In the genomic region with DNA sequence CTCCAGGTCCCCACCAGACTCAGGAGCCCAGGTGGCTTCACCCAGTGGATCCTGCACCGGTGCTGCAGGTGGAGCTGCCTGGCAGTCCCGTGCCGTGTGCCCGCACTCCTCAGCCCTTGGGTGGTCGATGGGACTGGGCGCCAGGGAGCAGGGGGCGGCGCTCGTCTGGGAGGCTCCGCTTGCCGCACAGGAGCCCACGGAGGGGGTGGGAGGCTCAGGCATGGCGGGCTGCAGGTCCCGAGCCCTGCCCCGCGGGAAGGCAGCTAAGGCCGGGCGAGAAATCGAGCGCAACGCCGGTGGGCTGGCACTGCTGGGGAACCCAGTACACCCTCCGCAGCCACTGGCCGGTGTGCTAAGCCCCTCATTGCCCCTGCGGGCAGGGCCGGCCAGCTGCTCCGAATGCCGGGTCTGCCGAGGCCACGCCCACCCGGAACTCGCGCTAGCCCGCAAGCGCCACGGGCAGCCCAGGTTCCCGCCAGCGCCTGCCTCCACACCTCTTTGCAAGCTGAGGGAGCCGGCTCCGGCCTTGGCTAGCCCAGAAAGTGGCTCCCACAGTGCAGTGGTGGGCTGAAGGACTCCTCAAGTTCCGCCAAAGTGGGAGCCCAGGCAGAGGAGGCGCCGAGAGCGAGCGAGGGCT, we compare ENCODE assay signal across 1 cellular context.
TF ChIP-seq lines count a peak whose summit lies in the region.
"Not testable (repeated sequence)": the region's sequence is repeated elsewhere in the genome, so short reads cannot be mapped to it uniquely, and the experiment has no call there.

No MANE protein-coding gene starts in this region.

TF ChIP-seq in K562, 482 proteins besides CTCF, POLR2A, EP300 and RAD21 (continued from another document and continues in another):
- TF ChIP-seq, protein P1, sequence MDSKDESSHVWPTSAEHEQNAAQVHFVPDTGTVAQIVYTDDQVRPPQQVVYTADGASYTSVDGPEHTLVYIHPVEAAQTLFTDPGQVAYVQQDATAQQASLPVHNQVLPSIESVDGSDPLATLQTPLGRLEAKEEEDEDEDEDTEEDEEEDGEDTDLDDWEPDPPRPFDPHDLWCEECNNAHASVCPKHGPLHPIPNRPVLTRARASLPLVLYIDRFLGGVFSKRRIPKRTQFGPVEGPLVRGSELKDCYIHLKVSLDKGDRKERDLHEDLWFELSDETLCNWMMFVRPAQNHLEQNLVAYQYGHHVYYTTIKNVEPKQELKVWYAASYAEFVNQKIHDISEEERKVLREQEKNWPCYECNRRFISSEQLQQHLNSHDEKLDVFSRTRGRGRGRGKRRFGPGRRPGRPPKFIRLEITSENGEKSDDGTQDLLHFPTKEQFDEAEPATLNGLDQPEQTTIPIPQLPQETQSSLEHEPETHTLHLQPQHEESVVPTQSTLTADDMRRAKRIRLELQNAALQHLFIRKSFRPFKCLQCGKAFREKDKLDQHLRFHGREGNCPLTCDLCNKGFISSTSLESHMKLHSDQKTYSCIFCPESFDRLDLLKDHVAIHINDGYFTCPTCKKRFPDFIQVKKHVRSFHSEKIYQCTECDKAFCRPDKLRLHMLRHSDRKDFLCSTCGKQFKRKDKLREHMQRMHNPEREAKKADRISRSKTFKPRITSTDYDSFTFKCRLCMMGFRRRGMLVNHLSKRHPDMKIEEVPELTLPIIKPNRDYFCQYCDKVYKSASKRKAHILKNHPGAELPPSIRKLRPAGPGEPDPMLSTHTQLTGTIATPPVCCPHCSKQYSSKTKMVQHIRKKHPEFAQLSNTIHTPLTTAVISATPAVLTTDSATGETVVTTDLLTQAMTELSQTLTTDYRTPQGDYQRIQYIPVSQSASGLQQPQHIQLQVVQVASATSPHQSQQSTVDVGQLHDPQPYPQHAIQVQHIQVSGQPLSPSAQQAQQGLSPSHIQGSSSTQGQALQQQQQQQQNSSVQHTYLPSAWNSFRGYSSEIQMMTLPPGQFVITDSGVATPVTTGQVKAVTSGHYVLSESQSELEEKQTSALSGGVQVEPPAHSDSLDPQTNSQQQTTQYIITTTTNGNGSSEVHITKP (IDR thresholded peaks at IDR 0.05; ENCODE audit: partially characterized antibody) = peak; percentile 89
- TF ChIP-seq POLR2AphosphoS5 (IDR thresholded peaks at IDR 0.05; ENCODE audit: control insufficient read depth, insufficient read depth, low read depth, low read length) (peak; percentile 17; the same call in 1 of the 2 replicates), GATAD2A (IDR thresholded peaks at IDR 0.05) (0 out of 2 replicates have a peak, but pooled peaks have one; percentile 58), YY1 (IDR thresholded peaks at IDR 0.05; ENCODE audit: borderline replicate concordance in 1 of 3, control insufficient read depth in 1 of 3, extremely low read depth in 1 of 3, insufficient read depth in 3 of 3, insufficient read length in 1 of 3, insufficient replicate concordance in 2 of 3, low read depth in 1 of 3, low read length in 2 of 3) (peak in 1 of 3 experiments; percentile 70), FOXM1 (CRISPR knock-in tag; IDR thresholded peaks at IDR 0.05; ENCODE audit: low read depth) (0 out of 2 replicates have a peak, but pooled peaks have one; percentile 12), HNRNPL (IDR thresholded peaks at IDR 0.05; ENCODE audit: low read depth, low read length) (0 out of 2 replicates have a peak, but pooled peaks have one; percentile 55), ZBTB7A (IDR thresholded peaks at IDR 0.05; ENCODE audit: borderline replicate concordance, control insufficient read depth, low read depth, low read length) (0 out of 2 replicates have a peak, but pooled peaks have one; percentile 36), TBP (optimal IDR thresholded peaks at IDR 0.05; ENCODE audit: low read depth, low read length) (peak; percentile 3), ELF2 (CRISPR knock-in tag; IDR thresholded peaks at IDR 0.05) (peak; percentile 87), CXXC5 (CRISPR knock-in tag; IDR thresholded peaks at IDR 0.05) (peak; percentile 75), TGIF2 (CRISPR knock-in tag; IDR thresholded peaks at IDR 0.05) (0 out of 2 replicates have a peak, but pooled peaks have one; percentile 23), PHF20 (IDR thresholded peaks at IDR 0.05; ENCODE audit: partially characterized antibody) (peak; percentile 41), RB1 (IDR thresholded peaks at IDR 0.05; ENCODE audit: low read depth) (peak; percentile 96), HDAC8 (tag; IDR thresholded peaks at IDR 0.05) (peak; percentile 23; the same call in 1 of the 2 replicates), EGR1 (conservative IDR thresholded peaks at IDR 0.05) (peak; percentile 25; the same call in 1 of the 2 replicates)
- TF ChIP-seq, protein P2, sequence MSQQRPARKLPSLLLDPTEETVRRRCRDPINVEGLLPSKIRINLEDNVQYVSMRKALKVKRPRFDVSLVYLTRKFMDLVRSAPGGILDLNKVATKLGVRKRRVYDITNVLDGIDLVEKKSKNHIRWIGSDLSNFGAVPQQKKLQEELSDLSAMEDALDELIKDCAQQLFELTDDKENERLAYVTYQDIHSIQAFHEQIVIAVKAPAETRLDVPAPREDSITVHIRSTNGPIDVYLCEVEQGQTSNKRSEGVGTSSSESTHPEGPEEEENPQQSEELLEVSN (IDR thresholded peaks at IDR 0.05; ENCODE audit: borderline replicate concordance in 1 of 2, extremely low read depth in 1 of 2, insufficient read depth in 1 of 2, insufficient read length in 1 of 2, low read depth in 1 of 2, low read length in 1 of 2, poor library complexity in 1 of 2, severe bottlenecking in 1 of 2) = peak; percentile 79 to 95
- TF ChIP-seq FOXM1 (IDR thresholded peaks at IDR 0.05; ENCODE audit: low read depth) = not testable (repeated sequence)
- TF ChIP-seq, protein P3, sequence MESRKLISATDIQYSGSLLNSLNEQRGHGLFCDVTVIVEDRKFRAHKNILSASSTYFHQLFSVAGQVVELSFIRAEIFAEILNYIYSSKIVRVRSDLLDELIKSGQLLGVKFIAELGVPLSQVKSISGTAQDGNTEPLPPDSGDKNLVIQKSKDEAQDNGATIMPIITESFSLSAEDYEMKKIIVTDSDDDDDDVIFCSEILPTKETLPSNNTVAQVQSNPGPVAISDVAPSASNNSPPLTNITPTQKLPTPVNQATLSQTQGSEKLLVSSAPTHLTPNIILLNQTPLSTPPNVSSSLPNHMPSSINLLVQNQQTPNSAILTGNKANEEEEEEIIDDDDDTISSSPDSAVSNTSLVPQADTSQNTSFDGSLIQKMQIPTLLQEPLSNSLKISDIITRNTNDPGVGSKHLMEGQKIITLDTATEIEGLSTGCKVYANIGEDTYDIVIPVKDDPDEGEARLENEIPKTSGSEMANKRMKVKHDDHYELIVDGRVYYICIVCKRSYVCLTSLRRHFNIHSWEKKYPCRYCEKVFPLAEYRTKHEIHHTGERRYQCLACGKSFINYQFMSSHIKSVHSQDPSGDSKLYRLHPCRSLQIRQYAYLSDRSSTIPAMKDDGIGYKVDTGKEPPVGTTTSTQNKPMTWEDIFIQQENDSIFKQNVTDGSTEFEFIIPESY (CRISPR knock-in tag; IDR thresholded peaks at IDR 0.05) = peak; percentile 54; the same call in 1 of the 2 replicates
- TF ChIP-seq, protein P4, sequence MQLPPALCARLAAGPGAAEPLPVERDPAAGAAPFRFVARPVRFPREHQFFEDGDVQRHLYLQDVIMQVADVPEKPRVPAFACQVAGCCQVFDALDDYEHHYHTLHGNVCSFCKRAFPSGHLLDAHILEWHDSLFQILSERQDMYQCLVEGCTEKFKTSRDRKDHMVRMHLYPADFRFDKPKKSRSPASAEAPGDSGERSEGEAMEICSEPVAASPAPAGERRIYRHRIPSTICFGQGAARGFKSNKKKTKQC (CRISPR knock-in tag; IDR thresholded peaks at IDR 0.05) = peak; percentile 79; the same call in 1 of the 2 replicates
- TF ChIP-seq, protein P5, sequence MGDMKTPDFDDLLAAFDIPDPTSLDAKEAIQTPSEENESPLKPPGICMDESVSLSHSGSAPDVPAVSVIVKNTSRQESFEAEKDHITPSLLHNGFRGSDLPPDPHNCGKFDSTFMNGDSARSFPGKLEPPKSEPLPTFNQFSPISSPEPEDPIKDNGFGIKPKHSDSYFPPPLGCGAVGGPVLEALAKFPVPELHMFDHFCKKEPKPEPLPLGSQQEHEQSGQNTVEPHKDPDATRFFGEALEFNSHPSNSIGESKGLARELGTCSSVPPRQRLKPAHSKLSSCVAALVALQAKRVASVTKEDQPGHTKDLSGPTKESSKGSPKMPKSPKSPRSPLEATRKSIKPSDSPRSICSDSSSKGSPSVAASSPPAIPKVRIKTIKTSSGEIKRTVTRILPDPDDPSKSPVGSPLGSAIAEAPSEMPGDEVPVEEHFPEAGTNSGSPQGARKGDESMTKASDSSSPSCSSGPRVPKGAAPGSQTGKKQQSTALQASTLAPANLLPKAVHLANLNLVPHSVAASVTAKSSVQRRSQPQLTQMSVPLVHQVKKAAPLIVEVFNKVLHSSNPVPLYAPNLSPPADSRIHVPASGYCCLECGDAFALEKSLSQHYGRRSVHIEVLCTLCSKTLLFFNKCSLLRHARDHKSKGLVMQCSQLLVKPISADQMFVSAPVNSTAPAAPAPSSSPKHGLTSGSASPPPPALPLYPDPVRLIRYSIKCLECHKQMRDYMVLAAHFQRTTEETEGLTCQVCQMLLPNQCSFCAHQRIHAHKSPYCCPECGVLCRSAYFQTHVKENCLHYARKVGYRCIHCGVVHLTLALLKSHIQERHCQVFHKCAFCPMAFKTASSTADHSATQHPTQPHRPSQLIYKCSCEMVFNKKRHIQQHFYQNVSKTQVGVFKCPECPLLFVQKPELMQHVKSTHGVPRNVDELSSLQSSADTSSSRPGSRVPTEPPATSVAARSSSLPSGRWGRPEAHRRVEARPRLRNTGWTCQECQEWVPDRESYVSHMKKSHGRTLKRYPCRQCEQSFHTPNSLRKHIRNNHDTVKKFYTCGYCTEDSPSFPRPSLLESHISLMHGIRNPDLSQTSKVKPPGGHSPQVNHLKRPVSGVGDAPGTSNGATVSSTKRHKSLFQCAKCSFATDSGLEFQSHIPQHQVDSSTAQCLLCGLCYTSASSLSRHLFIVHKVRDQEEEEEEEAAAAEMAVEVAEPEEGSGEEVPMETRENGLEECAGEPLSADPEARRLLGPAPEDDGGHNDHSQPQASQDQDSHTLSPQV (IDR thresholded peaks at IDR 0.05) = peak; percentile 24; the same call in 1 of the 2 replicates
- TF ChIP-seq, protein P6, sequence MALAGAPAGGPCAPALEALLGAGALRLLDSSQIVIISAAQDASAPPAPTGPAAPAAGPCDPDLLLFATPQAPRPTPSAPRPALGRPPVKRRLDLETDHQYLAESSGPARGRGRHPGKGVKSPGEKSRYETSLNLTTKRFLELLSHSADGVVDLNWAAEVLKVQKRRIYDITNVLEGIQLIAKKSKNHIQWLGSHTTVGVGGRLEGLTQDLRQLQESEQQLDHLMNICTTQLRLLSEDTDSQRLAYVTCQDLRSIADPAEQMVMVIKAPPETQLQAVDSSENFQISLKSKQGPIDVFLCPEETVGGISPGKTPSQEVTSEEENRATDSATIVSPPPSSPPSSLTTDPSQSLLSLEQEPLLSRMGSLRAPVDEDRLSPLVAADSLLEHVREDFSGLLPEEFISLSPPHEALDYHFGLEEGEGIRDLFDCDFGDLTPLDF (CRISPR knock-in tag; IDR thresholded peaks at IDR 0.05) = peak; percentile 69; the same call in 1 of the 2 replicates
